Comparison of ENCODE assay signal across 8 cellular contexts in the genomic region with DNA sequence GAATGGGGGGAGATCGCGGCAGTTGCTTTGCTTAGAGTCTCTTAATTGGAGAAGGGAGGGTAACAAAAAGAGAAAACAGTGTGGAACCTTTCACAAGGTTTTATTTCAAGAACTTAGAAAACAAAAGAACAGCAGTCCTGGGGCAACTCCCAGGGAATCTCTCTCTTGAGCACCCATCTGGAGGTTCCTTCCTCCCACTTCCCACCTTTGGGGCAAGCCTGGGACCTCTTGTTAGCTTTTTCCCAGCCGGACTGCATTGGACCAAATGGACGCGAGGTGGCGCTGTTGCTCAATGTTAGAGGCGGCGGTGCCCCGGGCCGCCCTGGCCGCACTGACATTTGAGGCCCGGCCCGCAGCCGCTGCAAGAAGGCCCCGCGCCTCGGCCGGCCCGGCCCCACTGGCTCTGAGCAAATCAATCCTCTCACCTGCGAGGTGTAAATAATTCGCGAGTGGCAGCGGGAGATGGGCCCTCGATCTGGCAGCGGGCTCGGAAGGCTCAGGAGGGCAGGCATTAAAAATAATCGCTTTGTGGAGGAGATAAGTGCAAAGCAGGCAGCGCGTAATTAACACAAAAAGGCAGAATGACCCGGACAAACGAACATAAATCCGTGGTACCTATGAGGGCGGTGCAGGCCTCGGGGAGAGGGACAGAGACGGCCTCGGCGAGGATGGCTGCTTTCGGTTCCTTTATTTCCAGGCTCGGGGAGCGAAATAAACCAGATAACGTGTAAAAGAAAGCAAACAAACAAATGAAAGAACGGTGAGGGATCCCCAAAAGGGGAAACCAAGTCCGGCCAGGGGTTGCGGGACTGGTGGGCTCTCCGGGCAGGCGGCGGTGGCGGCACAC. TPM values are rescaled to one million over a fixed set of nuclear protein-coding genes. Genes with fewer than 3 reads are reported as not detected.
DNase-seq lines count a peak whose midpoint lies in the region; ATAC-seq and TF ChIP-seq lines count a peak whose summit lies in the region.

No MANE protein-coding gene starts in this region.

- peaks cover 80 to 99% (median 93%) of the 10 kb centered on the region in 3 donors for H3K27me3 Mint-ChIP-seq in naive B cell

- H3K27ac Mint-ChIP-seq in naive B cell = peak overlapping the region; percentile 18 to 93 (median 68)

- peak; percentile 57 for ATAC-seq in HG03175 (IDR thresholded peaks at IDR 0.05; ENCODE audit: unreplicated experiment)
- peak; percentile 80 to 85 for ATAC-seq in naive B cell (ENCODE audit: low read depth in 2 of 2)

- peak; percentile 42 for DNase-seq in NK-92 treated with Interleukin-12 subunit alpha and Interleukin-12 subunit beta, amount 100 ng/mL, for 24 hours (lab: John Stamatoyannopoulos, UW)
- DNase-seq in NK-92 (lab: John Stamatoyannopoulos, UW; ENCODE audit: unreplicated experiment) (no peak), NOMO-1 treated with dmso at 0.1 percent for 144 hours (lab: John Stamatoyannopoulos, UW; ENCODE audit: unreplicated experiment) (peak; percentile 30), activated T-cell treated with anti-CD3 and anti-CD28 coated beads for 24 hours (ENCODE audit: low read depth) (peak; percentile 76), epithelial cell of proximal tubule (ENCODE audit: low read depth) (no peak), naive B cell (peak; percentile 83)
- DNase-seq in stimulated activated CD8-positive, alpha-beta memory T cell treated with anti-CD3 and anti-CD28 coated beads, Interleukin-7, amount 100 ng/mL, for 1 hour (ENCODE audit: low read depth in 2 of 2) = peak; percentile 70 to 78

- peaks cover 0 to 2% (median 0%) of the 10 kb centered on the region in 7 donors for H3K9me3 Mint-ChIP-seq in naive B cell

- H3K36me3 Mint-ChIP-seq in naive B cell = no peaks in the 10 kb centered on the region

- peak overlapping the region; percentile 53 for H3K4me3 ChIP-seq in epithelial cell of proximal tubule (ENCODE audit: low read depth, low read length)

- peaks cover 21 to 48% (median 41%) of the 10 kb centered on the region in 3 donors for H3K4me1 Mint-ChIP-seq in naive B cell

- H3K4me3 Mint-ChIP-seq in naive B cell = peak overlapping the region; percentile 80 to 94 (median 84)

- TF ChIP-seq CTCF in epithelial cell of proximal tubule (conservative IDR thresholded peaks at IDR 0.05; ENCODE audit: low read depth, low read length) = peak; percentile 81

RNA-seq across cellular contexts. Expression of a gene that starts 2.7 kb away (rescaled TPM):
- total RNA-seq in epithelial cell of proximal tubule = 1.3 and 1.4 TPM in 2 replicates
- not detected for polyA plus RNA-seq in naive B cell (ENCODE audit: low read depth in 6 of 6)

RNA-seq across cellular contexts. Expression of a gene that starts 6.1 kb away (rescaled TPM):
- 9.9 and 11.0 TPM in 2 replicates for total RNA-seq in epithelial cell of proximal tubule
- polyA plus RNA-seq in naive B cell (ENCODE audit: low read depth in 6 of 6) = not detected

RNA-seq across cellular contexts. Expression of a gene that starts 21.1 kb away (rescaled TPM):
- 9.5 and 15.7 TPM in 2 replicates for total RNA-seq in epithelial cell of proximal tubule
- polyA plus RNA-seq in naive B cell (ENCODE audit: low read depth in 6 of 6) = not detected

RNA-seq across cellular contexts. Expression of a gene that starts 22.2 kb away (rescaled TPM):
- total RNA-seq in epithelial cell of proximal tubule = 2.7 and 3.2 TPM in 2 replicates
- polyA plus RNA-seq in naive B cell (ENCODE audit: low read depth in 6 of 6) = not detected

RNA-seq across cellular contexts. Expression of a gene that starts 26.8 kb away (rescaled TPM):
- total RNA-seq in epithelial cell of proximal tubule = 0.80 and 1.2 TPM in 2 replicates
- not detected for polyA plus RNA-seq in naive B cell (ENCODE audit: low read depth in 6 of 6)

Comparison
In these comparisons a context has a peak if more than half of its experiments do, and no peak if none do; other contexts are left out.
1. DNase-seq: peak in NK-92 treated with Interleukin-12 subunit alpha and Interleukin-12 subunit beta, amount 100 ng/mL, for 24 hours (single experiment), NOMO-1 treated with dmso at 0.1 percent for 144 hours (single experiment), activated T-cell treated with anti-CD3 and anti-CD28 coated beads for 24 hours (single experiment), naive B cell (single experiment) and stimulated activated CD8-positive, alpha-beta memory T cell treated with anti-CD3 and anti-CD28 coated beads, Interleukin-7, amount 100 ng/mL, for 1 hour (2 of 2); none in NK-92 (single experiment) and epithelial cell of proximal tubule (single experiment).